ENCODE assay signal across 25 cellular contexts in the genomic region with DNA sequence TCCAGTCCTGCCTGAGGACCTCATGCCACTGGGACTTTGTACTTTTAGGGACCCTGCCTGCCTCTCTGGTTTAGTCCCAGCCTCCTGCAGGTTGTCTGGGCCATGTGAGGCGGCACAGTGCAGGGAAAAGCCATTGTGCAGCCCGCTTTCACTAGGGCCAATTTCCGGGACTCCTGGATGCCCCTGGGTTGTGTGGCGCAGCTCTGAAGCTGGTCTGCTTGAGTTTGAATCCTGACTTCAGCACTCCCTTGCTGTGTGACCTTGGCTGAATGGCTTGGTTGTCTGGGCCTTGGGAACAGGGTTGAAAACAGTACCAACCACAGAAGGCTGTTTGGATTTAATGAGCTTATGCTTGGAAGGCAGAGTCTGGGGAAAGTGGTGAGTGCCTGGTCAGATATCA. TPM values are rescaled to one million over a fixed set of nuclear protein-coding genes. Genes with fewer than 3 reads are reported as not detected.
DNase-seq lines count a peak whose midpoint lies in the region; ATAC-seq and TF ChIP-seq lines count a peak whose summit lies in the region.
"Had no signal": no experiment of that assay in that cellular context is flagged by ENCODE, and none has a peak within 500 bp of the region (broad histone marks: within the 10 kb centered on the region; RNA-seq: fewer than 3 reads in every experiment).

No MANE protein-coding gene starts in this region.

- H3K4me3 ChIP-seq in naive thymus-derived CD4-positive, alpha-beta T cell (ENCODE audit: low read length), result no peak overlapping the region
- no peak overlapping the region for H3K4me3 ChIP-seq in ovary
- no peak overlapping the region for H3K4me3 ChIP-seq in sigmoid colon
- H3K4me3 ChIP-seq: GM12878, HAP-1, hepatocyte, SJCRH30, transverse colon had no signal

- no peak for ATAC-seq in activated CD4-positive, alpha-beta T cell treated with anti-CD3 and anti-CD28 coated beads for 36 hours
- ATAC-seq in CD4-positive, alpha-beta T cell (ENCODE audit: poor library complexity), result no peak
- ATAC-seq in activated T-helper 17 cell treated with anti-CD3 and anti-CD28 coated beads, Interleukin-2, amount 50 U/mL, for 72 hours (replicated peaks), result no peak
- ATAC-seq in naive thymus-derived CD4-positive, alpha-beta T cell, result no peak
- ATAC-seq: GM12878; PC-3; sciatic nerve; stimulated activated naive CD8-positive, alpha-beta T cell treated with anti-CD3 and anti-CD28 coated beads, Interleukin-15, Interleukin-2, amounts not matched to agents 100 U/mL and 50 U/mL, for 24 hours had no signal

- no peak for TF ChIP-seq CTCF in CD4-positive, alpha-beta T cell (IDR thresholded peaks at IDR 0.05)
- no peak for TF ChIP-seq CTCF in GM10266 (IDR thresholded peaks at IDR 0.05; ENCODE audit: control insufficient read depth, insufficient read depth, low read depth, missing control alignments)
- no peak for TF ChIP-seq CTCF in ovary (IDR thresholded peaks at IDR 0.05)
- no peak for TF ChIP-seq CTCF in sigmoid colon (IDR thresholded peaks at IDR 0.05)

- peaks cover 25% of the 10 kb centered on the region for H3K36me3 Mint-ChIP-seq in activated CD4-positive, alpha-beta T cell treated with anti-CD3 and anti-CD28 coated beads for 36 hours (ENCODE audit: low read depth)
- H3K36me3 Mint-ChIP-seq in activated CD4-positive, alpha-beta T cell treated with anti-CD3 and anti-CD28 coated beads, Interleukin-2, amount 10 ng/mL, durations not matched to agents 24 days and 14 days (ENCODE audit: low read depth), result peaks cover 41% of the 10 kb centered on the region
- peaks cover 31% of the 10 kb centered on the region for H3K36me3 Mint-ChIP-seq in CD4-positive, alpha-beta T cell (ENCODE audit: low read depth)
- peaks cover 39% of the 10 kb centered on the region for H3K36me3 Mint-ChIP-seq in activated T-helper 17 cell treated with anti-CD3 and anti-CD28 coated beads, Interleukin-2, amount 50 U/mL, for 72 hours (ENCODE audit: low read depth)
- H3K36me3 Mint-ChIP-seq in naive thymus-derived CD4-positive, alpha-beta T cell, result peaks cover 4 to 36% (median 18%) of the 10 kb centered on the region in 5 donors

- intact Hi-C loops in activated CD4-positive, alpha-beta T cell treated with anti-CD3 and anti-CD28 coated beads for 36 hours (cut with DNase I, micrococcal nuclease), result loop anchor here in 1 of 2 experiments (10.0 kb wide), 1 partner anchor 1345 kb away; no protein-coding TSS in a partner anchor
- intact Hi-C loops in activated CD4-positive, alpha-beta T cell treated with anti-CD3 and anti-CD28 coated beads, Interleukin-2, amount 10 ng/mL, durations not matched to agents 24 days and 14 days (cut with micrococcal nuclease), result no loop called here
- intact Hi-C loops in CD4-positive, alpha-beta T cell (cut with DNase I, micrococcal nuclease), result no loop called here
- intact Hi-C loops in naive thymus-derived CD4-positive, alpha-beta T cell (cut with micrococcal nuclease), result no loop called here
- intact Hi-C loops in ovary (cut with DNase I), result loop anchor here in 1 of 4 donors (10.0 kb wide), 1 partner anchor 295 kb away; a partner anchor contains a TSS
- intact Hi-C loops in sigmoid colon (cut with DNase I), result no loop called here

- TF ChIP-seq POLR2A in ovary (IDR thresholded peaks at IDR 0.05), result no peak
- no peak for TF ChIP-seq POLR2A in sigmoid colon (IDR thresholded peaks at IDR 0.05)

- no peak overlapping the region for H3K27ac ChIP-seq in CD4-positive, alpha-beta T cell (ENCODE audit: low read depth, low read length)
- peak overlapping the region; percentile 63 for H3K27ac ChIP-seq in naive thymus-derived CD4-positive, alpha-beta T cell (ENCODE audit: low read depth, low read length)
- no peak overlapping the region for H3K27ac ChIP-seq in ovary
- no peak overlapping the region for H3K27ac ChIP-seq in sigmoid colon
- H3K27ac ChIP-seq: hepatocyte, SJCRH30, transverse colon had no signal

- no peaks in the 10 kb centered on the region for H3K9me3 ChIP-seq in CD4-positive, alpha-beta T cell (ENCODE audit: control insufficient read depth, low read length)
- H3K9me3 ChIP-seq in naive thymus-derived CD4-positive, alpha-beta T cell (ENCODE audit: control insufficient read depth in 2 of 3, low read length in 3 of 3), result no peaks in the 10 kb centered on the region
- H3K9me3 ChIP-seq in ovary (no peaks in the 10 kb centered on the region), sigmoid colon (no peaks in the 10 kb centered on the region)
- H3K9me3 ChIP-seq: HAP-1, SJCRH30, transverse colon had no signal

- H3K27me3 Mint-ChIP-seq in activated CD4-positive, alpha-beta T cell treated with anti-CD3 and anti-CD28 coated beads for 36 hours, result no peaks in the 10 kb centered on the region
- no peaks in the 10 kb centered on the region for H3K27me3 Mint-ChIP-seq in activated CD4-positive, alpha-beta T cell treated with anti-CD3 and anti-CD28 coated beads, Interleukin-2, amount 10 ng/mL, durations not matched to agents 24 days and 14 days
- H3K27me3 Mint-ChIP-seq in CD4-positive, alpha-beta T cell, result no peaks in the 10 kb centered on the region
- H3K27me3 Mint-ChIP-seq in activated T-helper 17 cell treated with anti-CD3 and anti-CD28 coated beads, Interleukin-2, amount 50 U/mL, for 72 hours, result no peaks in the 10 kb centered on the region
- no peaks in the 10 kb centered on the region for H3K27me3 Mint-ChIP-seq in naive thymus-derived CD4-positive, alpha-beta T cell

- peak overlapping the region; percentile 76 for H3K27ac Mint-ChIP-seq in activated CD4-positive, alpha-beta T cell treated with anti-CD3 and anti-CD28 coated beads for 36 hours
- no peak overlapping the region for H3K27ac Mint-ChIP-seq in activated CD4-positive, alpha-beta T cell treated with anti-CD3 and anti-CD28 coated beads, Interleukin-2, amount 10 ng/mL, durations not matched to agents 24 days and 14 days
- peak overlapping the region; percentile 32 for H3K27ac Mint-ChIP-seq in CD4-positive, alpha-beta T cell
- peak overlapping the region; percentile 41 for H3K27ac Mint-ChIP-seq in activated T-helper 17 cell treated with anti-CD3 and anti-CD28 coated beads, Interleukin-2, amount 50 U/mL, for 72 hours
- H3K27ac Mint-ChIP-seq in naive thymus-derived CD4-positive, alpha-beta T cell, result peak overlapping the region in 8 of 9 donors; percentile 42 to 91 (median 75)

- peaks cover 70 to 79% of the 10 kb centered on the region in 2 donors for H3K4me1 ChIP-seq in naive thymus-derived CD4-positive, alpha-beta T cell (ENCODE audit: control insufficient read depth in 2 of 2, insufficient read depth in 2 of 2, low read length in 2 of 2)
- no peaks in the 10 kb centered on the region for H3K4me1 ChIP-seq in ovary (ENCODE audit: insufficient read depth)
- peaks cover 0 to 30% (median 21%) of the 10 kb centered on the region in 4 donors for H3K4me1 ChIP-seq in sigmoid colon
- H3K4me1 ChIP-seq: HAP-1, SJCRH30 had no signal

- CTCF ChIA-PET in activated CD4-positive, alpha-beta T cell treated with anti-CD3 and anti-CD28 coated beads for 36 hours (lab: Charles Lee), result interaction anchor here (0.5 to 5.1 kb wide), 5 partner anchors 10 to 290 kb away, joined by 3 to 102 read pairs (median 5); a partner anchor contains a TSS
- CTCF ChIA-PET in CD4-positive, alpha-beta T cell (lab: Charles Lee), result interaction anchor here (6.3 kb wide), 1 partner anchor 8 kb away, joined by 113 read pairs; a partner anchor contains a TSS
- CTCF ChIA-PET in naive thymus-derived CD4-positive, alpha-beta T cell (lab: Charles Lee), result interaction anchor here (0.6 to 7.9 kb wide), 3 partner anchors 10 to 303 kb away, joined by 10 to 137 read pairs (median 83); a partner anchor contains a TSS

- no peak for DNase-seq in activated CD4-positive, alpha-beta T cell treated with anti-CD3 and anti-CD28 coated beads for 36 hours
- DNase-seq in activated CD4-positive, alpha-beta T cell treated with anti-CD3 and anti-CD28 coated beads, Interleukin-2, amount 10 ng/mL, durations not matched to agents 24 days and 14 days, result no peak
- no peak for DNase-seq in CD4-positive, alpha-beta T cell
- DNase-seq in naive thymus-derived CD4-positive, alpha-beta T cell, result no peak
- DNase-seq in GM10266 (ENCODE audit: extremely low spot score), result no peak
- DNase-seq in ovary, result no peak
- DNase-seq in sigmoid colon, result no peak
- DNase-seq: activated CD4-positive, CD25-positive, alpha-beta regulatory T cell; dermis blood vessel endothelial cell; GF-D8; kidney; NCI-H1436 treated with DMSO at 0.1 percent for 48 hours; NCI-H2171 treated with DMSO at 0.1 percent for 48 hours; NCI-H748 treated with DMSO at 0.1 percent for 48 hours; PC-3; SJCRH30; stimulated activated CD4-positive, alpha-beta T cell treated with anti-CD3 and anti-CD28 coated beads, Interleukin-1b, Interleukin-23, amount 100 ng/mL, for 48 hours; stimulated activated naive CD8-positive, alpha-beta T cell treated with anti-CD3 and anti-CD28 coated beads, Interleukin-15, Interleukin-2, amounts not matched to agents 100 U/mL and 50 U/mL, for 24 hours; T-helper 9 cell; transverse colon had no signal

- peaks cover 0 to 38% (median 0%) of the 10 kb centered on the region in 3 experiments for H3K36me3 ChIP-seq in naive thymus-derived CD4-positive, alpha-beta T cell (ENCODE audit: control insufficient read depth in 2 of 3, insufficient read depth in 3 of 3, low read length in 3 of 3)
- H3K36me3 ChIP-seq in ovary (no peaks in the 10 kb centered on the region), sigmoid colon (peaks cover 0 to 45% (median 7%) of the 10 kb centered on the region in 4 donors)
- H3K36me3 ChIP-seq: SJCRH30 had no signal

- no peaks in the 10 kb centered on the region for H3K9me3 Mint-ChIP-seq in activated CD4-positive, alpha-beta T cell treated with anti-CD3 and anti-CD28 coated beads for 36 hours (ENCODE audit: low read depth)
- peaks cover 3% of the 10 kb centered on the region for H3K9me3 Mint-ChIP-seq in activated CD4-positive, alpha-beta T cell treated with anti-CD3 and anti-CD28 coated beads, Interleukin-2, amount 10 ng/mL, durations not matched to agents 24 days and 14 days
- no peaks in the 10 kb centered on the region for H3K9me3 Mint-ChIP-seq in CD4-positive, alpha-beta T cell
- H3K9me3 Mint-ChIP-seq in activated T-helper 17 cell treated with anti-CD3 and anti-CD28 coated beads, Interleukin-2, amount 50 U/mL, for 72 hours, result no peaks in the 10 kb centered on the region
- H3K9me3 Mint-ChIP-seq in naive thymus-derived CD4-positive, alpha-beta T cell, result peaks cover 0 to 2% (median 0%) of the 10 kb centered on the region in 11 donors

- TF ChIP-seq EP300 in ovary (IDR thresholded peaks at IDR 0.05), result no peak
- TF ChIP-seq EP300 in sigmoid colon (IDR thresholded peaks at IDR 0.05), result no peak

- H3K4me1 Mint-ChIP-seq in activated CD4-positive, alpha-beta T cell treated with anti-CD3 and anti-CD28 coated beads for 36 hours, result peaks cover 87% of the 10 kb centered on the region
- peaks cover 76% of the 10 kb centered on the region for H3K4me1 Mint-ChIP-seq in activated CD4-positive, alpha-beta T cell treated with anti-CD3 and anti-CD28 coated beads, Interleukin-2, amount 10 ng/mL, durations not matched to agents 24 days and 14 days
- peaks cover 84% of the 10 kb centered on the region for H3K4me1 Mint-ChIP-seq in CD4-positive, alpha-beta T cell (ENCODE audit: low read depth)
- H3K4me1 Mint-ChIP-seq in activated T-helper 17 cell treated with anti-CD3 and anti-CD28 coated beads, Interleukin-2, amount 50 U/mL, for 72 hours, result peaks cover 59% of the 10 kb centered on the region
- peaks cover 74 to 100% (median 97%) of the 10 kb centered on the region in 7 donors for H3K4me1 Mint-ChIP-seq in naive thymus-derived CD4-positive, alpha-beta T cell

- 93 to 100% (median 95%) methylated on average over 4 of the region's 4 CpGs for WGBS in ovary, 3 donors
- 96 to 97% methylated on average over 4 of the region's 4 CpGs for WGBS in sigmoid colon, 2 donors

- no peak overlapping the region for H3K4me3 Mint-ChIP-seq in activated CD4-positive, alpha-beta T cell treated with anti-CD3 and anti-CD28 coated beads for 36 hours
- no peak overlapping the region for H3K4me3 Mint-ChIP-seq in activated CD4-positive, alpha-beta T cell treated with anti-CD3 and anti-CD28 coated beads, Interleukin-2, amount 10 ng/mL, durations not matched to agents 24 days and 14 days
- H3K4me3 Mint-ChIP-seq in CD4-positive, alpha-beta T cell, result no peak overlapping the region
- no peak overlapping the region for H3K4me3 Mint-ChIP-seq in activated T-helper 17 cell treated with anti-CD3 and anti-CD28 coated beads, Interleukin-2, amount 50 U/mL, for 72 hours
- H3K4me3 Mint-ChIP-seq in naive thymus-derived CD4-positive, alpha-beta T cell, result peak overlapping the region in 3 of 10 donors; percentile 45 to 73 (median 53)

- POLR2A ChIA-PET in activated CD4-positive, alpha-beta T cell treated with anti-CD3 and anti-CD28 coated beads for 36 hours (lab: Charles Lee), result no interaction called here
- POLR2A ChIA-PET in CD4-positive, alpha-beta T cell (lab: Charles Lee), result interaction anchor here (0.8 to 4.2 kb wide), 2 partner anchors 9 to 180 kb away, joined by 5 to 58 read pairs; a partner anchor contains a TSS
- POLR2A ChIA-PET in naive thymus-derived CD4-positive, alpha-beta T cell (lab: Charles Lee), result interaction anchor here (3.8 to 5.6 kb wide), 2 partner anchors 7 to 178 kb away, joined by 49 to 66 read pairs; a partner anchor contains a TSS

- no peaks in the 10 kb centered on the region for H3K27me3 ChIP-seq in CD4-positive, alpha-beta T cell (ENCODE audit: control insufficient read depth, insufficient read depth, low read length)
- H3K27me3 ChIP-seq in naive thymus-derived CD4-positive, alpha-beta T cell (ENCODE audit: control insufficient read depth in 2 of 2, insufficient read depth in 2 of 2, low read length in 2 of 2), result no peaks in the 10 kb centered on the region
- H3K27me3 ChIP-seq in ovary (no peaks in the 10 kb centered on the region), sigmoid colon (no peaks in the 10 kb centered on the region)
- H3K27me3 ChIP-seq: hepatocyte, SJCRH30, transverse colon had no signal

RNA-seq across cellular contexts. Expression of a gene that starts 8.3 kb away (rescaled TPM):
- 10 to 100 TPM; 35.3 to 37.4 TPM for total RNA-seq in activated CD4-positive, alpha-beta T cell treated with anti-CD3 and anti-CD28 coated beads for 36 hours
- total RNA-seq in activated CD4-positive, alpha-beta T cell treated with anti-CD3 and anti-CD28 coated beads, Interleukin-2, amount 10 ng/mL, durations not matched to agents 24 days and 14 days, result 45.6 and 47.0 TPM in 2 replicates
- 10 to 100 TPM; 24.9 to 25.9 TPM for total RNA-seq in CD4-positive, alpha-beta T cell
- total RNA-seq in activated T-helper 17 cell treated with anti-CD3 and anti-CD28 coated beads, Interleukin-2, amount 50 U/mL, for 72 hours, result 10 to 100 TPM; 43.4 to 55.3 TPM
- 10 to 100 TPM; 34.4 to 65.0 (median 41.7) TPM for total RNA-seq in naive thymus-derived CD4-positive, alpha-beta T cell
- polyA plus RNA-seq in naive thymus-derived CD4-positive, alpha-beta T cell, result 100 to 1,000 TPM in 1 of 2 donors, 10 to 100 TPM in 1; 92.9 to 115 TPM
- 10 to 100 TPM; 27.1 to 88.8 (median 38.7) TPM for total RNA-seq in ovary
- 10 to 100 TPM; 51.0 to 62.3 TPM for polyA plus RNA-seq in ovary
- total RNA-seq in sigmoid colon, result 10 to 100 TPM; 43.2 to 72.4 (median 70.2) TPM
- 10 to 100 TPM; 23.4 to 79.7 (median 30.7) TPM for polyA plus RNA-seq in sigmoid colon

RNA-seq across cellular contexts. Expression of a gene that starts 27.6 kb away (rescaled TPM):
- under 1 TPM; 0.27 to 0.47 TPM for total RNA-seq in activated CD4-positive, alpha-beta T cell treated with anti-CD3 and anti-CD28 coated beads for 36 hours
- total RNA-seq in activated CD4-positive, alpha-beta T cell treated with anti-CD3 and anti-CD28 coated beads, Interleukin-2, amount 10 ng/mL, durations not matched to agents 24 days and 14 days, result 0.24 and 0.86 TPM in 2 replicates
- total RNA-seq in CD4-positive, alpha-beta T cell, result 1 to 10 TPM; 4.1 to 4.2 TPM
- total RNA-seq in activated T-helper 17 cell treated with anti-CD3 and anti-CD28 coated beads, Interleukin-2, amount 50 U/mL, for 72 hours, result under 1 TPM; 0.45 to 0.73 TPM
- 1 to 10 TPM; 1.3 to 5.1 (median 3.3) TPM for total RNA-seq in naive thymus-derived CD4-positive, alpha-beta T cell
- polyA plus RNA-seq in naive thymus-derived CD4-positive, alpha-beta T cell, result under 1 TPM in 1 of 2 donors, not detected in 1; 0.14 TPM
- total RNA-seq in ovary (under 1 TPM in 4 of 7 donors, not detected in 3; 0.25 to 0.47 (median 0.34) TPM), sigmoid colon (1 to 10 TPM in 1 of 4 donors, under 1 TPM in 2, not detected in 1; under 0.01 to 1.3 (median 0.14) TPM)
- polyA plus RNA-seq in ovary (under 1 TPM; 0.10 to 0.24 TPM), sigmoid colon (under 1 TPM in 1 of 3 donors, not detected in 2; 0.13 TPM)
- polyA plus RNA-seq: hepatocyte had no signal
